ENCODE assay signal across 3 cellular contexts in the genomic region with DNA sequence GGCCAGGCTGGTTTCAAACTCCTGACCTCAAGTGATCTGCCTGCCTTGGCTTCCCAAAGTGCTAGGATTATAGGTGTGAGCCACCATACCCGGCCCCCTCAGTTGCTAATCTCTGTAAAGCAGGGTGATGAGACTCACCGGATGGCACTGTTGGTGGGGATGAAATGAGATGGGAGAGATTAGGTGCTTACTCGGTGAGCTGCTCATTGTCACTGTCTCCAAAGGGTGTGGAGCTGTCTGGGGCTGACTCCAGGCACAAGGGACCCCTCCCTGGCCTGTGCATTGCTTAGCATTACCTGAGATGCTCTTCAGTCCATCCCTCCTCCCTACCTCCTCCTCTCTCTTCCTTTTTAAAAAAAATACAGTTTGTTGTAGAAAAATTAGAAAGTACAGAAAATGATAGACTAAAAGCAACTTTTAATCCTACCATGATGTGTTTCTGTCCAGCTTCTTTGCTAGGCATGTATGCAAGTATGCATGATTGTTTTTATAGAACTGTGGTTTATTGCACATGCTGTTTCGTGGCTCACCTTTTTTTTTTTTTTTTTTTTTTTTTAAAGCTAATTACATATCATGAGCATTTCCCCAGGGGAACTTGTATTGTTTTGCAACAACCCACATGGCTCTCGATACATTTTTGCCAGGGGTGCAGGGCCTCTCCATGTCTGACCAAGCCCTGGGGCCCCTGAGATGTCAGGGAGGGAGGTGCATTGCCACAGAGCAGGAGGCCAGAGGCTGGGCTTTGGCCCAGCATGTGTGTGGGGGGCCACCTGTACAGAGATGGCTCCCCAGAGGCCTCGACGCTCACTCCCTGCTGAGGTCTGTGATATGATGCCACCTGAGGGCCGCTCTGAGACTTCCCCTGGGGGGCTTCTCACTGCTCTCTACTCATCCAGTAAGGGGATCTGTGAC.
TF ChIP-seq lines count a peak whose summit lies in the region.

No MANE protein-coding gene starts in this region.

TF ChIP-seq in SK-N-SH, 30 proteins besides CTCF, POLR2A, EP300 and RAD21:
- TF ChIP-seq, protein P1, sequence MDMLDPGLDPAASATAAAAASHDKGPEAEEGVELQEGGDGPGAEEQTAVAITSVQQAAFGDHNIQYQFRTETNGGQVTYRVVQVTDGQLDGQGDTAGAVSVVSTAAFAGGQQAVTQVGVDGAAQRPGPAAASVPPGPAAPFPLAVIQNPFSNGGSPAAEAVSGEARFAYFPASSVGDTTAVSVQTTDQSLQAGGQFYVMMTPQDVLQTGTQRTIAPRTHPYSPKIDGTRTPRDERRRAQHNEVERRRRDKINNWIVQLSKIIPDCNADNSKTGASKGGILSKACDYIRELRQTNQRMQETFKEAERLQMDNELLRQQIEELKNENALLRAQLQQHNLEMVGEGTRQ (IDR thresholded peaks at IDR 0.05; ENCODE audit: borderline replicate concordance, low read depth, low read length), result no peak
- TF ChIP-seq TCF12 (IDR thresholded peaks at IDR 0.05) (no peak), GATA2 (CRISPR knock-in tag; IDR thresholded peaks at IDR 0.05) (peak; percentile 75), POLR2AphosphoS5 (IDR thresholded peaks at IDR 0.05; ENCODE audit: low read depth, low read length) (no peak)
- TF ChIP-seq, protein P2, sequence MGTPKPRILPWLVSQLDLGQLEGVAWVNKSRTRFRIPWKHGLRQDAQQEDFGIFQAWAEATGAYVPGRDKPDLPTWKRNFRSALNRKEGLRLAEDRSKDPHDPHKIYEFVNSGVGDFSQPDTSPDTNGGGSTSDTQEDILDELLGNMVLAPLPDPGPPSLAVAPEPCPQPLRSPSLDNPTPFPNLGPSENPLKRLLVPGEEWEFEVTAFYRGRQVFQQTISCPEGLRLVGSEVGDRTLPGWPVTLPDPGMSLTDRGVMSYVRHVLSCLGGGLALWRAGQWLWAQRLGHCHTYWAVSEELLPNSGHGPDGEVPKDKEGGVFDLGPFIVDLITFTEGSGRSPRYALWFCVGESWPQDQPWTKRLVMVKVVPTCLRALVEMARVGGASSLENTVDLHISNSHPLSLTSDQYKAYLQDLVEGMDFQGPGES (IDR thresholded peaks at IDR 0.05; ENCODE audit: low read depth, low read length), result no peak
- TF ChIP-seq, protein P3, sequence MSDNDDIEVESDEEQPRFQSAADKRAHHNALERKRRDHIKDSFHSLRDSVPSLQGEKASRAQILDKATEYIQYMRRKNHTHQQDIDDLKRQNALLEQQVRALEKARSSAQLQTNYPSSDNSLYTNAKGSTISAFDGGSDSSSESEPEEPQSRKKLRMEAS (IDR thresholded peaks at IDR 0.05; ENCODE audit: low read depth), result no peak

TF ChIP-seq in SK-N-SH treated with all-trans-retinoic acid at 6 μM for 48 hours, 23 proteins besides CTCF, POLR2A, EP300 and RAD21:
- TF ChIP-seq ZNF8 (CRISPR knock-in tag; IDR thresholded peaks at IDR 0.05), result no peak
- no peak for TF ChIP-seq TOX (CRISPR knock-in tag; IDR thresholded peaks at IDR 0.05; ENCODE audit: borderline replicate concordance)
- no peak for TF ChIP-seq PPARA (CRISPR knock-in tag; IDR thresholded peaks at IDR 0.05; ENCODE audit: borderline replicate concordance)
- no peak for TF ChIP-seq CSDC2 (CRISPR knock-in tag; IDR thresholded peaks at IDR 0.05)

TF ChIP-seq in H1, 55 proteins besides CTCF, POLR2A, EP300 and RAD21:
- TF ChIP-seq TBP (IDR thresholded peaks at IDR 0.05; ENCODE audit: low read depth, low read length) (no peak), NANOG (IDR thresholded peaks at IDR 0.05; ENCODE audit: insufficient read depth, low read depth, low read length, poor library complexity, severe bottlenecking) (no peak), TAF7 (optimal IDR thresholded peaks at IDR 0.05; ENCODE audit: borderline replicate concordance, low read depth, low read length) (no peak)
TF ChIP-seq in H1: peak in this region for 0.
